ENCODE assay signal across 30 cellular contexts in genomic region chr7:18623389-18623788, GRCh38.
"Had no signal": no experiment of that assay in that cellular context is flagged by ENCODE, and none has a peak within 500 bp of the region (broad histone marks: within the 10 kb centered on the region; RNA-seq: fewer than 3 reads in every experiment).

No MANE protein-coding gene starts in this region.

- H3K4me1 Mint-ChIP-seq: activated CD4-positive, alpha-beta T cell treated with anti-CD3 and anti-CD28 coated beads, Interleukin-2, amount 10 ng/mL, durations not matched to agents 7 days and 5 days; activated naive CD8-positive, alpha-beta T cell treated with anti-CD3 and anti-CD28 coated beads for 36 hours; T-helper 17 cell had no signal

- H3K9me3 Mint-ChIP-seq: activated CD4-positive, alpha-beta memory T cell treated with anti-CD3 and anti-CD28 coated beads, Interleukin-2, amount 10 ng/mL, durations not matched to agents 7 days and 5 days; activated CD4-positive, alpha-beta T cell treated with anti-CD3 and anti-CD28 coated beads, Interleukin-2, amount 10 ng/mL, durations not matched to agents 7 days and 5 days; activated naive CD4-positive, alpha-beta T cell treated with anti-CD3 and anti-CD28 coated beads for 36 hours; activated naive CD8-positive, alpha-beta T cell treated with anti-CD3 and anti-CD28 coated beads for 36 hours; nephron had no signal

- H3K36me3 ChIP-seq: adrenal gland, neutrophil, ovary, prostate gland, tibial nerve, WERI-Rb-1 had no signal

- H3K27me3 ChIP-seq: adrenal gland, body of pancreas, cardiac muscle cell, dorsolateral prefrontal cortex, heart right ventricle, neutrophil, ovary, tibial nerve had no signal

- H3K4me1 ChIP-seq: adrenal gland, body of pancreas, prostate gland, tibial nerve had no signal

- H3K9me3 ChIP-seq: adrenal gland, body of pancreas, heart right ventricle, neutrophil, ovary, prostate gland, tibial nerve had no signal

- H3K4me3 Mint-ChIP-seq: activated CD4-positive, alpha-beta memory T cell treated with anti-CD3 and anti-CD28 coated beads, Interleukin-2, amount 10 ng/mL, durations not matched to agents 7 days and 5 days; activated CD4-positive, alpha-beta T cell treated with anti-CD3 and anti-CD28 coated beads, Interleukin-2, amount 10 ng/mL, durations not matched to agents 7 days and 5 days; activated naive CD4-positive, alpha-beta T cell treated with anti-CD3 and anti-CD28 coated beads for 36 hours; activated naive CD8-positive, alpha-beta T cell treated with anti-CD3 and anti-CD28 coated beads for 36 hours; nephron; T-helper 17 cell had no signal

- DNase-seq: activated CD4-positive, alpha-beta memory T cell treated with anti-CD3 and anti-CD28 coated beads, Interleukin-2, amount 10 ng/mL, durations not matched to agents 7 days and 5 days; activated CD4-positive, alpha-beta T cell treated with anti-CD3 and anti-CD28 coated beads, Interleukin-2, amount 10 ng/mL, durations not matched to agents 7 days and 5 days; activated effector memory CD4-positive, alpha-beta T cell treated with anti-CD3 and anti-CD28 coated beads, Interleukin-2, amount 50 U/mL, for 16 hours; activated naive CD4-positive, alpha-beta T cell treated with anti-CD3 and anti-CD28 coated beads for 36 hours; activated naive CD8-positive, alpha-beta T cell treated with anti-CD3 and anti-CD28 coated beads for 36 hours; adrenal gland; aorta; body of pancreas; cerebellar nuclear complex; dorsolateral prefrontal cortex; effector memory CD4-positive, alpha-beta T cell; erythroblast; heart right ventricle; left cardiac atrium; left ventricle myocardium superior; ovary; stimulated activated CD4-positive, alpha-beta T cell treated with anti-CD3 and anti-CD28 coated beads, Interleukin-1b, Interleukin-23, amount 100 ng/mL, for 48 hours; stimulated activated naive CD4-positive, alpha-beta T cell; SW 1271; T-helper 17 cell; T1000; WERI-Rb-1 had no signal

- H3K36me3 Mint-ChIP-seq: activated naive CD8-positive, alpha-beta T cell treated with anti-CD3 and anti-CD28 coated beads for 36 hours had no signal

- H3K27ac ChIP-seq: adrenal gland, body of pancreas, cardiac muscle cell, coronary artery, dorsolateral prefrontal cortex, heart right ventricle, neutrophil, ovary, prostate gland, tibial nerve, WERI-Rb-1 had no signal

- H3K4me3 ChIP-seq: adrenal gland, body of pancreas, cardiac muscle cell, coronary artery, dorsolateral prefrontal cortex, heart right ventricle, ovary, prostate gland, smooth muscle cell, tibial nerve had no signal

- ATAC-seq: activated CD4-positive, CD25-positive, alpha-beta regulatory T cell treated with anti-CD3 and anti-CD28 coated beads, Interleukin-2, amount 50 U/mL, for 24 hours; body of pancreas; heart right ventricle; left cardiac atrium; left ventricle myocardium superior; T-helper 17 cell had no signal

- H3K27ac Mint-ChIP-seq: activated CD4-positive, alpha-beta memory T cell treated with anti-CD3 and anti-CD28 coated beads, Interleukin-2, amount 10 ng/mL, durations not matched to agents 7 days and 5 days; activated CD4-positive, alpha-beta T cell treated with anti-CD3 and anti-CD28 coated beads, Interleukin-2, amount 10 ng/mL, durations not matched to agents 7 days and 5 days; activated naive CD4-positive, alpha-beta T cell treated with anti-CD3 and anti-CD28 coated beads for 36 hours; activated naive CD8-positive, alpha-beta T cell treated with anti-CD3 and anti-CD28 coated beads for 36 hours; nephron; T-helper 17 cell had no signal
